ENCODE assay signal across 8 cellular contexts in the genomic region with DNA sequence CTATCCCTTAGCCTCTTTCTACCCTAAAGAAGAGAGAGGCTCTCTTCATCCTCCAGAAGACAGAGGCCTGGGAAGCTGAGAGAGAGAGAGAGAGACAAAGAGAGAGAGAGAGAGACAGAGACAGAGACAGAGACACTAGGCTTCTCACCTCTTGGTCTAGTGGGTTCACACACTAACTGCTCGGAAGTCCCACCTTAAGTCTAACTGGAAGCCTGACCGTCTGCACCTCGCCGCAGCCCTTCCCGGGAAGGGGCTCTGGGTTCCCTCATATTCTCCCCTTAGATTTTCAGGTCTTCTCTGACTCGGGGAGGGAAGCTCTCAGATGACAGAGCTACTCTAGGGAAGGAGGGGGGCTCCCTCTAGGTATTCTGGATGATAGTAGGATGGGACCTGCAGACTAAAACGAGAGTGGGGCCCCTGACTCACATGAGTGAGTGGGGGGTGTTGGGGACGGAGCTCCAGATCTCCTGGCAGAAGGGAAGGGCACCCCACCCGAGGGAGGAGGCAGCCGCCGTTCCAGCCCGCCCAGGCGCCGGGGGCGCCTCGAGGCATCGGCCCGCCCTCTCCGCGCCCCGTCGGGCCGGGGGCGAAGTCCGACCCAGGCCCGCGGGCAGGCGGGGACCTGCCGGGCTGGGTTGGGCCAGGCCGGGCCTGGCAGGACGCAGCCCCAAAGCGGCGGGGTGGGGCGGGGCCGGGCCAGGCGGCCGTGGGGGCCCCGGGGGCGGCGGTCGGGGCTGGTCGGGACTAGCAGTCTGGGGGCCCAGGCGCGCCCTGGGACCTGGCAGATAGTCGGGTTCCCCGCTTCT. TPM values are rescaled to one million over a fixed set of nuclear protein-coding genes. Genes with fewer than 3 reads are reported as not detected.
DNase-seq lines count a peak whose midpoint lies in the region; ATAC-seq, FAIRE-seq and TF ChIP-seq lines count a peak whose summit lies in the region.

No MANE protein-coding gene starts in this region.

- no TSS peak for BruUV-seq in endothelial cell of umbilical vein (replicated peaks; lab: Mats Ljungman, UMichigan)

- H3K9me1 ChIP-seq in endothelial cell of umbilical vein (replicated peaks; ENCODE audit: control insufficient read depth, extremely low read depth, insufficient read depth, low read length) = no peaks in the 10 kb centered on the region

- no peak for DNase-seq in heart left ventricle
- DNase-seq in Right ventricle myocardium inferior (ENCODE audit: missing footprints) = no peak
- peak; percentile 28 for DNase-seq in endothelial cell of umbilical vein (ENCODE audit: low read depth, low spot score)
- DNase-seq in neural progenitor cell (ENCODE audit: low spot score) = peak; percentile 72
- no peak for DNase-seq in GM19238 (ENCODE audit: insufficient read length, low spot score)

- H3K27me3 ChIP-seq in heart left ventricle = no peaks in the 10 kb centered on the region
- H3K27me3 ChIP-seq in endothelial cell of umbilical vein (ENCODE audit: control insufficient read depth in 2 of 2, insufficient read depth in 2 of 2, low read length in 2 of 2) = no peaks in the 10 kb centered on the region
- H3K27me3 ChIP-seq in neural progenitor cell = peaks cover 36% of the 10 kb centered on the region

- peak overlapping the region; percentile 95 to 100 (median 99) for H3K27ac ChIP-seq in heart left ventricle
- H3K27ac ChIP-seq in endothelial cell of umbilical vein (ENCODE audit: insufficient read depth, low read depth, low read length) = peak overlapping the region; percentile 65
- peak overlapping the region; percentile 56 for H3K27ac ChIP-seq in neural progenitor cell

- peaks cover 7% of the 10 kb centered on the region for H3K27me3 Mint-ChIP-seq in neural progenitor cell (ENCODE audit: insufficient read depth, low read depth)

- intact Hi-C loops in heart left ventricle (cut with DNase I) = loop anchor here in 1 of 10 donors (10.0 kb wide), 1 partner anchor 366 kb away; a partner anchor contains a TSS
- intact Hi-C loops in Right ventricle myocardium inferior (cut with DNase I) = no loop called here
- intact Hi-C loops in endothelial cell of umbilical vein (cut with micrococcal nuclease) = loop anchor here (10.0 kb wide), 1 partner anchor 146 kb away; a partner anchor contains a TSS

- CTCF ChIA-PET in endothelial cell of umbilical vein (lab: Charles Lee) = interaction anchor here (0.9 to 4.7 kb wide), 4 partner anchors 11 to 29 kb away, joined by 3 to 48 read pairs (median 8); no protein-coding TSS in a partner anchor

- ATAC-seq in heart left ventricle (no peak), Right ventricle myocardium inferior (no peak), HG03097 (IDR thresholded peaks at IDR 0.05; ENCODE audit: low FRiP score, unreplicated experiment) (no peak), GM21786 (IDR thresholded peaks at IDR 0.05; ENCODE audit: unreplicated experiment) (no peak)

- peaks cover 2 to 70% (median 55%) of the 10 kb centered on the region in 12 donors for H3K4me1 ChIP-seq in heart left ventricle
- peaks cover 35% of the 10 kb centered on the region for H3K4me1 ChIP-seq in endothelial cell of umbilical vein (ENCODE audit: control insufficient read depth, extremely low read depth, insufficient read depth, low read length)
- H3K4me1 ChIP-seq in neural progenitor cell = peaks cover 30% of the 10 kb centered on the region

- peak overlapping the region; percentile 61 for H3K4me2 ChIP-seq in endothelial cell of umbilical vein (ENCODE audit: insufficient read depth, low read length)
- H3K4me2 ChIP-seq in neural progenitor cell = peak overlapping the region; percentile 84

- H3K27ac Mint-ChIP-seq in neural progenitor cell = peak overlapping the region; percentile 99

- H3K9ac ChIP-seq in endothelial cell of umbilical vein (replicated peaks; ENCODE audit: extremely low read depth, insufficient read depth, low read length) (peak overlapping the region; percentile 66), neural progenitor cell (no peak overlapping the region)

- WGBS in heart left ventricle, 4 donors = 2 to 10% (median 3%) methylated on average over 7 to 46 of the region's 46 CpGs

- peak overlapping the region; percentile 15 to 99 (median 84) for H3K4me3 ChIP-seq in heart left ventricle
- H3K4me3 ChIP-seq in endothelial cell of umbilical vein (replicated peaks in 1 of 3; ENCODE audit: insufficient read depth in 1 of 3, low read depth in 1 of 3, low read length in 3 of 3) = peak overlapping the region in 1 of 3 experiments; percentile 37
- H3K4me3 ChIP-seq in neural progenitor cell = peak overlapping the region; percentile 61

- dilution Hi-C loops in endothelial cell of umbilical vein (cut with MboI; ENCODE audit: extremely low pct_ligation_motif_present, low sequenced_read_pairs) = no loop called here

- H3K36me3 ChIP-seq in heart left ventricle = peaks cover 0 to 12% (median 0%) of the 10 kb centered on the region in 9 donors
- no peaks in the 10 kb centered on the region for H3K36me3 ChIP-seq in endothelial cell of umbilical vein (ENCODE audit: control insufficient read depth in 2 of 2, extremely low read depth in 1 of 2, insufficient read depth in 2 of 2, low read length in 2 of 2)
- no peaks in the 10 kb centered on the region for H3K36me3 ChIP-seq in neural progenitor cell

- no peak for TF ChIP-seq POLR2A in heart left ventricle (IDR thresholded peaks at IDR 0.05)
- TF ChIP-seq POLR2A in Raji (IDR thresholded peaks at IDR 0.05; ENCODE audit: insufficient read depth, low read depth, low read length) = peak; percentile 60
- no peak for TF ChIP-seq POLR2A in endothelial cell of umbilical vein (IDR thresholded peaks at IDR 0.05; ENCODE audit: low read depth, low read length)

- peak; percentile 60 for FAIRE-seq in endothelial cell of umbilical vein (lab: Jason Lieb, UNC)

- H3K9me3 Mint-ChIP-seq in neural progenitor cell = no peaks in the 10 kb centered on the region

- H2AFZ ChIP-seq in endothelial cell of umbilical vein (ENCODE audit: low read depth, low read length) (peak overlapping the region; percentile 12), neural progenitor cell (replicated peaks) (no peak overlapping the region)

- H3F3A ChIP-seq in neural progenitor cell (ENCODE audit: low read depth) = peaks cover 64% of the 10 kb centered on the region

- no peaks in the 10 kb centered on the region for H4K20me1 ChIP-seq in endothelial cell of umbilical vein (replicated peaks; ENCODE audit: control insufficient read depth, extremely low read depth, insufficient read depth, low read length)
- no peaks in the 10 kb centered on the region for H4K20me1 ChIP-seq in neural progenitor cell (ENCODE audit: low read depth)

- H3K79me2 ChIP-seq in endothelial cell of umbilical vein (ENCODE audit: control insufficient read depth, insufficient read depth, low read length) (peaks cover 14% of the 10 kb centered on the region), neural progenitor cell (ENCODE audit: low read depth) (no peaks in the 10 kb centered on the region)

- TF ChIP-seq CTCF in heart left ventricle (IDR thresholded peaks at IDR 0.05) = no peak
- TF ChIP-seq CTCF in endothelial cell of umbilical vein (IDR thresholded peaks at IDR 0.05; ENCODE audit: extremely low read depth in 1 of 2, insufficient read depth in 1 of 2, low read depth in 1 of 2, low read length in 2 of 2) = no peak
- TF ChIP-seq CTCF in neural progenitor cell (IDR thresholded peaks at IDR 0.05) = no peak

- no peaks in the 10 kb centered on the region for H3K36me3 Mint-ChIP-seq in neural progenitor cell

- POLR2A ChIA-PET in endothelial cell of umbilical vein (lab: Charles Lee) = interaction anchor here (1.1 to 1.4 kb wide), 2 partner anchors 11 to 29 kb away, joined by 3 to 4 read pairs; no protein-coding TSS in a partner anchor

- H3K4me3 Mint-ChIP-seq in neural progenitor cell = peak overlapping the region; percentile 87

- H3K4me1 Mint-ChIP-seq in neural progenitor cell = peaks cover 29% of the 10 kb centered on the region

- no peaks in the 10 kb centered on the region for H3K9me3 ChIP-seq in heart left ventricle
- no peaks in the 10 kb centered on the region for H3K9me3 ChIP-seq in endothelial cell of umbilical vein (replicated peaks; ENCODE audit: control insufficient read depth, insufficient read depth, low read length)
- no peaks in the 10 kb centered on the region for H3K9me3 ChIP-seq in neural progenitor cell (ENCODE audit: low read depth)

RNA-seq across cellular contexts. Expression of a gene that starts 2.0 kb away (rescaled TPM):
- total RNA-seq in heart left ventricle = 100 to 1,000 TPM in 4 of 9 donors, 10 to 100 TPM in 5; 19.6 to 205 (median 67.6) TPM
- polyA plus RNA-seq in heart left ventricle = 10 to 100 TPM; 29.6 to 52.9 TPM
- total RNA-seq in Right ventricle myocardium inferior = 25.0 TPM
- total RNA-seq in endothelial cell of umbilical vein = 22.8 and 31.6 TPM in 2 replicates
- polyA plus RNA-seq in endothelial cell of umbilical vein = 72.9 and 74.4 TPM in 2 replicates
- 26.6 and 63.6 TPM in 2 replicates for polyA plus RNA-seq in endothelial cell of umbilical vein (2011; cell fraction: cytosol; rRNA removed)
- 92.2 and 120 TPM in 2 replicates for polyA plus RNA-seq in endothelial cell of umbilical vein (2011; cell fraction: nucleus; rRNA removed)
- 11.7 and 24.3 TPM in 2 replicates for polyA plus RNA-seq in endothelial cell of umbilical vein (2012)
- 12.4 and 15.3 TPM in 2 replicates for polyA minus RNA-seq in endothelial cell of umbilical vein
- 126 TPM for polyA minus RNA-seq in endothelial cell of umbilical vein (2011; cell fraction: cytosol; rRNA and poly(A)+ RNA removed)
- polyA minus RNA-seq in endothelial cell of umbilical vein (2011; cell fraction: nucleus; rRNA and poly(A)+ RNA removed) = 21.6 and 61.5 TPM in 2 replicates
- 1.5 and 12.6 TPM in 2 replicates for total RNA-seq in neural progenitor cell (ENCODE audit: low replicate concordance)

RNA-seq across cellular contexts. Expression of a gene that starts 12.3 kb away (rescaled TPM):
- total RNA-seq in heart left ventricle (1,000 to 10,000 TPM in 2 of 9 donors, 100 to 1,000 TPM in 7; 435 to 1,432 (median 684) TPM), Right ventricle myocardium inferior (692 TPM), endothelial cell of umbilical vein (247 and 255 TPM in 2 replicates), neural progenitor cell (ENCODE audit: low replicate concordance) (463 and 727 TPM in 2 replicates)
- polyA plus RNA-seq in heart left ventricle (100 to 1,000 TPM; 544 to 645 TPM), endothelial cell of umbilical vein (490 and 492 TPM in 2 replicates)
- polyA plus RNA-seq in endothelial cell of umbilical vein (2011; cell fraction: cytosol; rRNA removed) = 437 and 438 TPM in 2 replicates
- polyA plus RNA-seq in endothelial cell of umbilical vein (2011; cell fraction: nucleus; rRNA removed) = 163 and 200 TPM in 2 replicates
- polyA plus RNA-seq in endothelial cell of umbilical vein (2012) = 389 and 460 TPM in 2 replicates
- polyA minus RNA-seq in endothelial cell of umbilical vein = 168 and 191 TPM in 2 replicates
- polyA minus RNA-seq in endothelial cell of umbilical vein (2011; cell fraction: cytosol; rRNA and poly(A)+ RNA removed) = 491 TPM
- 32.8 and 38.3 TPM in 2 replicates for polyA minus RNA-seq in endothelial cell of umbilical vein (2011; cell fraction: nucleus; rRNA and poly(A)+ RNA removed)

RNA-seq across cellular contexts. Expression of a gene that starts 12.6 kb away (rescaled TPM):
- total RNA-seq in heart left ventricle = 1 to 10 TPM in 7 of 9 donors, not detected in 2; 1.2 to 6.8 (median 2.2) TPM
- polyA plus RNA-seq in heart left ventricle = 1 to 10 TPM in 1 of 2 donors, under 1 TPM in 1; 0.35 to 3.2 TPM
- total RNA-seq in Right ventricle myocardium inferior = 1.7 TPM
- total RNA-seq in endothelial cell of umbilical vein = 13.2 and 15.9 TPM in 2 replicates
- polyA plus RNA-seq in endothelial cell of umbilical vein = 2.6 TPM in 1 of 2 replicates, not detected in the other
- 2.1 and 3.7 TPM in 2 replicates for polyA plus RNA-seq in endothelial cell of umbilical vein (2011; cell fraction: cytosol; rRNA removed)
- 1.5 and 2.3 TPM in 2 replicates for polyA plus RNA-seq in endothelial cell of umbilical vein (2011; cell fraction: nucleus; rRNA removed)
- 9.7 and 11.2 TPM in 2 replicates for polyA plus RNA-seq in endothelial cell of umbilical vein (2012)
- polyA minus RNA-seq in endothelial cell of umbilical vein = not detected in 2 replicates
- polyA minus RNA-seq in endothelial cell of umbilical vein (2011; cell fraction: cytosol; rRNA and poly(A)+ RNA removed) = not detected
- not detected in 2 replicates for polyA minus RNA-seq in endothelial cell of umbilical vein (2011; cell fraction: nucleus; rRNA and poly(A)+ RNA removed)
- total RNA-seq in neural progenitor cell (ENCODE audit: low replicate concordance) = not detected in 2 replicates

RNA-seq across cellular contexts. Expression of a gene that starts 13.9 kb away (rescaled TPM):
- total RNA-seq in heart left ventricle (10 to 100 TPM; 45.5 to 90.1 (median 62.6) TPM), Right ventricle myocardium inferior (51.6 TPM), endothelial cell of umbilical vein (17.3 and 20.0 TPM in 2 replicates), neural progenitor cell (ENCODE audit: low replicate concordance) (14.3 and 25.1 TPM in 2 replicates)
- polyA plus RNA-seq in heart left ventricle (10 to 100 TPM; 29.9 to 83.5 TPM), endothelial cell of umbilical vein (7.6 and 8.0 TPM in 2 replicates)
- polyA plus RNA-seq in endothelial cell of umbilical vein (2011; cell fraction: cytosol; rRNA removed) = 4.0 and 4.8 TPM in 2 replicates
- 49.2 and 50.7 TPM in 2 replicates for polyA plus RNA-seq in endothelial cell of umbilical vein (2011; cell fraction: nucleus; rRNA removed)
- 9.4 and 14.5 TPM in 2 replicates for polyA plus RNA-seq in endothelial cell of umbilical vein (2012)
- 11.5 and 14.9 TPM in 2 replicates for polyA minus RNA-seq in endothelial cell of umbilical vein
- polyA minus RNA-seq in endothelial cell of umbilical vein (2011; cell fraction: cytosol; rRNA and poly(A)+ RNA removed) = 5.0 TPM
- polyA minus RNA-seq in endothelial cell of umbilical vein (2011; cell fraction: nucleus; rRNA and poly(A)+ RNA removed) = 15.1 and 18.5 TPM in 2 replicates

RNA-seq across cellular contexts. Expression of a gene that starts 17.1 kb away (rescaled TPM):
- total RNA-seq in heart left ventricle (1 to 10 TPM in 8 of 9 donors, under 1 TPM in 1; 0.63 to 7.6 (median 4.0) TPM), Right ventricle myocardium inferior (6.3 TPM), endothelial cell of umbilical vein (25.6 and 28.5 TPM in 2 replicates), neural progenitor cell (ENCODE audit: low replicate concordance) (60.3 and 61.3 TPM in 2 replicates)
- polyA plus RNA-seq in heart left ventricle (1 to 10 TPM; 1.3 to 8.6 TPM), endothelial cell of umbilical vein (36.7 and 45.4 TPM in 2 replicates)
- polyA plus RNA-seq in endothelial cell of umbilical vein (2011; cell fraction: cytosol; rRNA removed) = 37.3 and 43.6 TPM in 2 replicates
- polyA plus RNA-seq in endothelial cell of umbilical vein (2011; cell fraction: nucleus; rRNA removed) = 20.3 and 27.2 TPM in 2 replicates
- polyA plus RNA-seq in endothelial cell of umbilical vein (2012) = 23.5 and 28.2 TPM in 2 replicates
- 33.3 and 34.1 TPM in 2 replicates for polyA minus RNA-seq in endothelial cell of umbilical vein
- polyA minus RNA-seq in endothelial cell of umbilical vein (2011; cell fraction: cytosol; rRNA and poly(A)+ RNA removed) = 111 TPM
- 5.2 and 5.4 TPM in 2 replicates for polyA minus RNA-seq in endothelial cell of umbilical vein (2011; cell fraction: nucleus; rRNA and poly(A)+ RNA removed)

Comparison
In these comparisons a context has a peak if more than half of its experiments do, and no peak if none do; other contexts are left out.
1. DNase-seq: peak in endothelial cell of umbilical vein (single experiment) and neural progenitor cell (single experiment); none in heart left ventricle (0 of 5), Right ventricle myocardium inferior (single experiment) and GM19238 (single experiment).
2. Peak in every context shown above with its lines, with median percentiles within 50 percentile points of each other: H3K27ac ChIP-seq.